Comparison of ENCODE assay signal across 9 cellular contexts in the genomic region with DNA sequence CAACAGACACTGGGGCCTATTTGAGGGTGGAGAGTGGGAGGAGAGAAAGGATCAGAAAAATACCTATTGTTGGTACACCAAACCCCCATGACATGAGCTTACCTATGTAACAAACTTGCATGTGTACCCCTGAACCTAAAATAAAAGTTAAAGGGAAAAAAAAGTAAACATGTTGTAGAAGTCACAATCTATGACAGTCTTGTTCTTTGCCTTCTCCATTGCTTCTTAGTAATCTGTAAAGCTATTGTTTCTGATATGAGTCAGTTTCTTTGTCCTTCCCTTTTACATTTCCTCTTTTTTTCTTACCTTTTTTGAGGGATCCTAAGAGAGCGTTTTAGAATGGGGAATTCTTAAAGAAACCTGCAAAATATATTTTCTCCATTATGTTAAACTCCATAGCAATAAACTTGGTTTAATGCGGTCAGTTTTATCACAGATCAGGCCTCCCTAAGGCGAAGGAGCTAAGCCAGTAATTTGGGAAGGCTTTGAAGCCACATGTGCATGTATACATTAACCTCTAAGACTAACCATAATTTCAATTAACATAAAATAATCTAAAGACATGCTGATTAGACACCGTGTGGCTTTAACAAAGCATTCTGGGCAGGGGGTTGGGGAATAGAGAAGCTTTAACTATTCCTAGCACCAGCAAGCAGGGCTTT.
DNase-seq lines count a peak whose midpoint lies in the region; ATAC-seq and TF ChIP-seq lines count a peak whose summit lies in the region.
"Had no signal": no experiment of that assay in that cellular context is flagged by ENCODE, and none has a peak within 500 bp of the region (broad histone marks: within the 10 kb centered on the region; RNA-seq: fewer than 3 reads in every experiment).

No MANE protein-coding gene starts in this region.

- peak overlapping the region; percentile 96 for H3K27ac ChIP-seq in SK-N-MC
- peak overlapping the region; percentile 90 for H3K27ac ChIP-seq in mesodermal cell (ENCODE audit: low read depth, low read length, severe bottlenecking)

- H3K36me3 ChIP-seq in SK-N-MC (ENCODE audit: insufficient read depth, low read length) (no peaks in the 10 kb centered on the region), mesodermal cell (ENCODE audit: control insufficient read depth, insufficient read depth, low read length) (no peaks in the 10 kb centered on the region)

- peak; percentile 34 for ATAC-seq in HG02610 (IDR thresholded peaks at IDR 0.05; ENCODE audit: unreplicated experiment)
- ATAC-seq in GM21515 (IDR thresholded peaks at IDR 0.05; ENCODE audit: unreplicated experiment) = no peak
- ATAC-seq in esophagus mucosa = no peak

- 100% methylated on average over 1 of the region's 4 CpGs; no CpG with 5 or more reads in 1 of the 2 experiments for WGBS in mesodermal cell (ENCODE audit: insufficient coverage in 2 of 2), 2 experiments

- no peak for TF ChIP-seq CTCF in GM12865 (IDR thresholded peaks at IDR 0.05; ENCODE audit: insufficient read depth, low read depth, low read length, missing control alignments)

- H3K9ac ChIP-seq in SK-N-MC (ENCODE audit: insufficient read length) = peak overlapping the region; percentile 74

- H3K9me3 ChIP-seq in SK-N-MC (ENCODE audit: low read depth, low read length) = no peaks in the 10 kb centered on the region
- peaks cover 14% of the 10 kb centered on the region for H3K9me3 ChIP-seq in mesodermal cell (ENCODE audit: control insufficient read depth, low read length)

- H3K4me1 ChIP-seq in mesodermal cell (ENCODE audit: control insufficient read depth, insufficient read depth, low read length, poor library complexity, severe bottlenecking) = peaks cover 18% of the 10 kb centered on the region

- DNase-seq in GM12865 (ENCODE audit: low read depth) (peak; percentile 75), SK-N-MC (ENCODE audit: low read depth, low spot score) (no peak), retina (no peak), AG20443 (ENCODE audit: low spot score) (no peak)
- DNase-seq: caudate nucleus had no signal

- H3K4me3 ChIP-seq in GM12865 (ENCODE audit: low read depth, low read length) (peak overlapping the region; percentile 43), SK-N-MC (peak overlapping the region; percentile 49; the same call in 1 of the 2 replicates), mesodermal cell (ENCODE audit: extremely low read depth, insufficient read depth, low read length, poor library complexity, severe bottlenecking) (no peak overlapping the region)
